In genomic region chr13:29550589-29550988, GRCh38 we compare ENCODE assay signal across 22 cellular contexts.
"Had no signal": no experiment of that assay in that cellular context is flagged by ENCODE, and none has a peak within 500 bp of the region (broad histone marks: within the 10 kb centered on the region; RNA-seq: fewer than 3 reads in every experiment).

No MANE protein-coding gene starts in this region.

- H3K27me3 ChIP-seq: body of pancreas, sigmoid colon, transverse colon, uterus had no signal

- H3K27ac ChIP-seq: left ventricle myocardium inferior, sigmoid colon, uterus had no signal

- ATAC-seq: body of pancreas; natural killer cell; stimulated activated naive B cell treated with anti-CD40 and anti-IgM and Interleukin-4, amounts not matched to agents 10 μg/mL and 1 μg/mL and 100 μg/mL, for 72 hours; WTC11 had no signal

- H3K9me3 ChIP-seq: body of pancreas, left ventricle myocardium inferior, sigmoid colon, transverse colon, uterus had no signal

- H3K4me3 ChIP-seq: body of pancreas, left ventricle myocardium inferior, sigmoid colon, smooth muscle cell, transverse colon, uterus had no signal

- DNase-seq: activated naive CD4-positive, alpha-beta T cell treated with Interleukin-2 at 50 U/mL for 16 hours; activated naive CD8-positive, alpha-beta T cell treated with anti-CD3 and anti-CD28 coated beads for 36 hours; activated T-cell treated with anti-CD3 and anti-CD28 coated beads, Interleukin-2, amount 50 U/mL, for 1 hour; body of pancreas; effector CD4-positive, alpha-beta T cell; foreskin melanocyte; glutamatergic neuron; hippocampal formation; left ventricle myocardium inferior; midbrain; natural killer cell; retina; sigmoid colon; stimulated activated CD4-positive, alpha-beta T cell treated with anti-CD3 and anti-CD28 coated beads, Interleukin-2, amount 100 ng/mL, for 48 hours; stimulated activated CD8-positive, alpha-beta memory T cell treated with anti-CD3 and anti-CD28 coated beads, Interleukin-4, amount 100 ng/mL, for 48 hours; stimulated activated naive B cell treated with anti-CD40 and anti-IgM and Interleukin-4, amounts not matched to agents 10 μg/mL and 1 μg/mL and 100 μg/mL, for 72 hours; transverse colon; uterus had no signal

- H3K27me3 Mint-ChIP-seq: activated naive CD8-positive, alpha-beta T cell treated with anti-CD3 and anti-CD28 coated beads for 36 hours; dendritic cell treated with granulocyte-macrophage colony-stimulating factor and Interleukin-4, amounts not matched to agents 40 ng/mL and 50 ng/mL, for 4 days; progenitor cell of endocrine pancreas; stimulated activated naive B cell treated with anti-CD40 and anti-IgM and Interleukin-4, amounts not matched to agents 10 μg/mL and 1 μg/mL and 100 μg/mL, for 72 hours had no signal

- H3K4me1 ChIP-seq: left ventricle myocardium inferior, uterus had no signal

- H3K4me3 Mint-ChIP-seq: activated naive CD8-positive, alpha-beta T cell treated with anti-CD3 and anti-CD28 coated beads for 36 hours; dendritic cell treated with granulocyte-macrophage colony-stimulating factor and Interleukin-4, amounts not matched to agents 40 ng/mL and 50 ng/mL, for 4 days; natural killer cell; stimulated activated naive B cell treated with anti-CD40 and anti-IgM and Interleukin-4, amounts not matched to agents 10 μg/mL and 1 μg/mL and 100 μg/mL, for 72 hours; WTC11 had no signal

- H3K27ac Mint-ChIP-seq: activated naive CD8-positive, alpha-beta T cell treated with anti-CD3 and anti-CD28 coated beads for 36 hours; dendritic cell treated with granulocyte-macrophage colony-stimulating factor and Interleukin-4, amounts not matched to agents 40 ng/mL and 50 ng/mL, for 4 days; progenitor cell of endocrine pancreas; stimulated activated naive B cell treated with anti-CD40 and anti-IgM and Interleukin-4, amounts not matched to agents 10 μg/mL and 1 μg/mL and 100 μg/mL, for 72 hours; WTC11 had no signal

- H3K4me2 ChIP-seq: smooth muscle cell had no signal

- H3K36me3 Mint-ChIP-seq: natural killer cell had no signal

- H3K36me3 ChIP-seq: transverse colon, uterus had no signal
